1 cellular context compared by ENCODE assay signal in the genomic region with DNA sequence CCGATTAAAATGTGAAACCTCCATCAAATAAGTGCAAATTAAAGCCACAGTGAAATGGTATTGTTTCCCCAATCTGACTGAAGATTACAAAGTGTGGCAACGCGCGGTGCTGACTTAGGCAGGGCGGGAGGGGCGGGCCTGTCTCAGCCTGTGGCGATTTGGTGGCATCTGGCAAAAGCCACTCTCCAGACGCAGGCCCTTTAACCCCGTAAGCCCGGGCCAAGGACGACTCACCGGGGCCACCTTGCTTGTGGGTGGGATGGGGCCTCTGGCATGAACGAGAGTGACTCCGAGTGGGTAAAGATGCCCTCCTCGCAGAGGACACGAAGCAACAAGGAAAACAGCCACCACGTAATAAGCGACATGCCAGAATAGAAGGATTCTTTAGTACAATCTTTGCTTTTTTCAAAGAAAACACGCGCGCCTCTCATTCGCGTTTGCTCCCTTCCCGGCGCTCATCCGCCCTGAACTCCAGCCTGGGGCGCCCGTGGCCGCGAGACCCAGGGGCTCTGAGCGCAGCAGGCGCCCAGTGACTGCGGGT.
TF ChIP-seq lines count a peak whose summit lies in the region.

No MANE protein-coding gene starts in this region.

TF ChIP-seq in SK-N-SH treated with all-trans-retinoic acid at 6 μM for 48 hours, 23 proteins besides CTCF, POLR2A, EP300 and RAD21 (continued from another document):
- TF ChIP-seq, protein P1, sequence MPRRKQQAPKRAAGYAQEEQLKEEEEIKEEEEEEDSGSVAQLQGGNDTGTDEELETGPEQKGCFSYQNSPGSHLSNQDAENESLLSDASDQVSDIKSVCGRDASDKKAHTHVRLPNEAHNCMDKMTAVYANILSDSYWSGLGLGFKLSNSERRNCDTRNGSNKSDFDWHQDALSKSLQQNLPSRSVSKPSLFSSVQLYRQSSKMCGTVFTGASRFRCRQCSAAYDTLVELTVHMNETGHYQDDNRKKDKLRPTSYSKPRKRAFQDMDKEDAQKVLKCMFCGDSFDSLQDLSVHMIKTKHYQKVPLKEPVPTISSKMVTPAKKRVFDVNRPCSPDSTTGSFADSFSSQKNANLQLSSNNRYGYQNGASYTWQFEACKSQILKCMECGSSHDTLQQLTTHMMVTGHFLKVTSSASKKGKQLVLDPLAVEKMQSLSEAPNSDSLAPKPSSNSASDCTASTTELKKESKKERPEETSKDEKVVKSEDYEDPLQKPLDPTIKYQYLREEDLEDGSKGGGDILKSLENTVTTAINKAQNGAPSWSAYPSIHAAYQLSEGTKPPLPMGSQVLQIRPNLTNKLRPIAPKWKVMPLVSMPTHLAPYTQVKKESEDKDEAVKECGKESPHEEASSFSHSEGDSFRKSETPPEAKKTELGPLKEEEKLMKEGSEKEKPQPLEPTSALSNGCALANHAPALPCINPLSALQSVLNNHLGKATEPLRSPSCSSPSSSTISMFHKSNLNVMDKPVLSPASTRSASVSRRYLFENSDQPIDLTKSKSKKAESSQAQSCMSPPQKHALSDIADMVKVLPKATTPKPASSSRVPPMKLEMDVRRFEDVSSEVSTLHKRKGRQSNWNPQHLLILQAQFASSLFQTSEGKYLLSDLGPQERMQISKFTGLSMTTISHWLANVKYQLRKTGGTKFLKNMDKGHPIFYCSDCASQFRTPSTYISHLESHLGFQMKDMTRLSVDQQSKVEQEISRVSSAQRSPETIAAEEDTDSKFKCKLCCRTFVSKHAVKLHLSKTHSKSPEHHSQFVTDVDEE (CRISPR knock-in tag; IDR thresholded peaks at IDR 0.05), result no peak
- TF ChIP-seq ZC3H10 (CRISPR knock-in tag; IDR thresholded peaks at IDR 0.05) (no peak), RARB (CRISPR knock-in tag; IDR thresholded peaks at IDR 0.05) (no peak), PPARA (CRISPR knock-in tag; IDR thresholded peaks at IDR 0.05; ENCODE audit: borderline replicate concordance) (no peak)
- TF ChIP-seq, protein P2, sequence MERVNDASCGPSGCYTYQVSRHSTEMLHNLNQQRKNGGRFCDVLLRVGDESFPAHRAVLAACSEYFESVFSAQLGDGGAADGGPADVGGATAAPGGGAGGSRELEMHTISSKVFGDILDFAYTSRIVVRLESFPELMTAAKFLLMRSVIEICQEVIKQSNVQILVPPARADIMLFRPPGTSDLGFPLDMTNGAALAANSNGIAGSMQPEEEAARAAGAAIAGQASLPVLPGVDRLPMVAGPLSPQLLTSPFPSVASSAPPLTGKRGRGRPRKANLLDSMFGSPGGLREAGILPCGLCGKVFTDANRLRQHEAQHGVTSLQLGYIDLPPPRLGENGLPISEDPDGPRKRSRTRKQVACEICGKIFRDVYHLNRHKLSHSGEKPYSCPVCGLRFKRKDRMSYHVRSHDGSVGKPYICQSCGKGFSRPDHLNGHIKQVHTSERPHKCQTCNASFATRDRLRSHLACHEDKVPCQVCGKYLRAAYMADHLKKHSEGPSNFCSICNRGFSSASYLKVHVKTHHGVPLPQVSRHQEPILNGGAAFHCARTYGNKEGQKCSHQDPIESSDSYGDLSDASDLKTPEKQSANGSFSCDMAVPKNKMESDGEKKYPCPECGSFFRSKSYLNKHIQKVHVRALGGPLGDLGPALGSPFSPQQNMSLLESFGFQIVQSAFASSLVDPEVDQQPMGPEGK (CRISPR knock-in tag; IDR thresholded peaks at IDR 0.05; ENCODE audit: borderline replicate concordance), result no peak
- TF ChIP-seq, protein P3, sequence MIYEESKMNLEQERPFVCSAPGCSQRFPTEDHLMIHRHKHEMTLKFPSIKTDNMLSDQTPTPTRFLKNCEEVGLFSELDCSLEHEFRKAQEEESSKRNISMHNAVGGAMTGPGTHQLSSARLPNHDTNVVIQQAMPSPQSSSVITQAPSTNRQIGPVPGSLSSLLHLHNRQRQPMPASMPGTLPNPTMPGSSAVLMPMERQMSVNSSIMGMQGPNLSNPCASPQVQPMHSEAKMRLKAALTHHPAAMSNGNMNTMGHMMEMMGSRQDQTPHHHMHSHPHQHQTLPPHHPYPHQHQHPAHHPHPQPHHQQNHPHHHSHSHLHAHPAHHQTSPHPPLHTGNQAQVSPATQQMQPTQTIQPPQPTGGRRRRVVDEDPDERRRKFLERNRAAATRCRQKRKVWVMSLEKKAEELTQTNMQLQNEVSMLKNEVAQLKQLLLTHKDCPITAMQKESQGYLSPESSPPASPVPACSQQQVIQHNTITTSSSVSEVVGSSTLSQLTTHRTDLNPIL (CRISPR knock-in tag; IDR thresholded peaks at IDR 0.05; ENCODE audit: low read depth), result no peak
- TF ChIP-seq, protein P4, sequence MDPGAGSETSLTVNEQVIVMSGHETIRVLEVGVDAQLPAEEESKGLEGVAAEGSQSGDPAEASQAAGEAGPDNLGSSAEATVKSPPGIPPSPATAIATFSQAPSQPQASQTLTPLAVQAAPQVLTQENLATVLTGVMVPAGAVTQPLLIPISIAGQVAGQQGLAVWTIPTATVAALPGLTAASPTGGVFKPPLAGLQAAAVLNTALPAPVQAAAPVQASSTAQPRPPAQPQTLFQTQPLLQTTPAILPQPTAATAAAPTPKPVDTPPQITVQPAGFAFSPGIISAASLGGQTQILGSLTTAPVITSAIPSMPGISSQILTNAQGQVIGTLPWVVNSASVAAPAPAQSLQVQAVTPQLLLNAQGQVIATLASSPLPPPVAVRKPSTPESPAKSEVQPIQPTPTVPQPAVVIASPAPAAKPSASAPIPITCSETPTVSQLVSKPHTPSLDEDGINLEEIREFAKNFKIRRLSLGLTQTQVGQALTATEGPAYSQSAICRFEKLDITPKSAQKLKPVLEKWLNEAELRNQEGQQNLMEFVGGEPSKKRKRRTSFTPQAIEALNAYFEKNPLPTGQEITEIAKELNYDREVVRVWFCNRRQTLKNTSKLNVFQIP (CRISPR knock-in tag; IDR thresholded peaks at IDR 0.05; ENCODE audit: borderline replicate concordance, low read depth), result no peak
